Comparison of ENCODE assay signal across 8 cellular contexts in genomic region chr14:105489607-105490317, GRCh38. TPM values are rescaled to one million over a fixed set of nuclear protein-coding genes. Genes with fewer than 3 reads are reported as not detected.
DNase-seq lines count a peak whose midpoint lies in the region; ATAC-seq, FAIRE-seq and TF ChIP-seq lines count a peak whose summit lies in the region.

No MANE protein-coding gene starts in this region.

- H3K36me3 ChIP-seq in right atrium auricular region (no peaks in the 10 kb centered on the region), psoas muscle (ENCODE audit: insufficient read depth in 1 of 2, low read depth in 1 of 2) (no peaks in the 10 kb centered on the region)

- no peak for FAIRE-seq in urothelium cell line (lab: Jason Lieb, UNC)

- H3K4me3 ChIP-seq in right atrium auricular region (peak overlapping the region; percentile 50 to 69), psoas muscle (peak overlapping the region; percentile 75)

- H3K4me1 ChIP-seq in right atrium auricular region = peaks cover 0 to 67% of the 10 kb centered on the region in 2 donors
- H3K4me1 ChIP-seq in psoas muscle = peaks cover 6% of the 10 kb centered on the region

- intact Hi-C loops in psoas muscle (cut with DNase I) = loop anchor here (1.0 to 10.0 kb wide), 5 partner anchors 38 to 805 kb away; partner anchors contain the start of genes INF2 (in 1 of the 2) and TMEM121 (in 1 of the 2)

- peak overlapping the region; percentile 95 to 98 for H3K27ac ChIP-seq in right atrium auricular region
- peak overlapping the region; percentile 83 for H3K27ac ChIP-seq in psoas muscle

- peak overlapping the region; percentile 86 for H3K27ac Mint-ChIP-seq in T-helper 1 cell treated with Interleukin-12 subunit alpha and Interleukin-12 subunit beta and Interleukin-4 antibody, amounts not matched to agents 30 μg/mL and 1 μg/mL, for 36 hours

- no peaks in the 10 kb centered on the region for H3K27me3 Mint-ChIP-seq in T-helper 1 cell treated with Interleukin-12 subunit alpha and Interleukin-12 subunit beta and Interleukin-4 antibody, amounts not matched to agents 30 μg/mL and 1 μg/mL, for 36 hours (ENCODE audit: low read depth)

- H3K9me3 ChIP-seq in right atrium auricular region = no peaks in the 10 kb centered on the region
- no peaks in the 10 kb centered on the region for H3K9me3 ChIP-seq in psoas muscle

- H3K9me3 Mint-ChIP-seq in T-helper 1 cell treated with Interleukin-12 subunit alpha and Interleukin-12 subunit beta and Interleukin-4 antibody, amounts not matched to agents 30 μg/mL and 1 μg/mL, for 36 hours = no peaks in the 10 kb centered on the region

- H3K4me3 Mint-ChIP-seq in T-helper 1 cell treated with Interleukin-12 subunit alpha and Interleukin-12 subunit beta and Interleukin-4 antibody, amounts not matched to agents 30 μg/mL and 1 μg/mL, for 36 hours = peak overlapping the region; percentile 75

- ATAC-seq in psoas muscle = peak in 3 of 4 donors; percentile 26 to 50 (median 27)
- ATAC-seq in HG03432 (IDR thresholded peaks at IDR 0.05; ENCODE audit: unreplicated experiment) = no peak

- in situ Hi-C loops in GM13976 (cut with MboI; ENCODE audit: low sequenced_read_pairs, unreplicated experiment) = loop anchor here (10.0 kb wide), 1 partner anchor 115 kb away; no protein-coding TSS in a partner anchor

- TF ChIP-seq CTCF in GM13976 (IDR thresholded peaks at IDR 0.05; ENCODE audit: borderline replicate concordance, control extremely low read depth, extremely low read depth, insufficient read depth, missing control alignments) = peak; percentile 65
- peak; percentile 47 to 74 for TF ChIP-seq CTCF in right atrium auricular region (IDR thresholded peaks at IDR 0.05)
- peak; percentile 53 for TF ChIP-seq CTCF in psoas muscle (IDR thresholded peaks at IDR 0.05)

- 2% methylated on average over 27 to 43 of the region's 45 CpGs for WGBS in psoas muscle, 3 donors

- peaks cover 9% of the 10 kb centered on the region for H3K4me1 Mint-ChIP-seq in T-helper 1 cell treated with Interleukin-12 subunit alpha and Interleukin-12 subunit beta and Interleukin-4 antibody, amounts not matched to agents 30 μg/mL and 1 μg/mL, for 36 hours (ENCODE audit: low read depth)

- no peaks in the 10 kb centered on the region for H3K36me3 Mint-ChIP-seq in T-helper 1 cell treated with Interleukin-12 subunit alpha and Interleukin-12 subunit beta and Interleukin-4 antibody, amounts not matched to agents 30 μg/mL and 1 μg/mL, for 36 hours (ENCODE audit: low read depth)

- DNase-seq in GM13976 (ENCODE audit: low spot score) (peak; percentile 84), NCI-H187 (lab: John Stamatoyannopoulos, UW) (peak; percentile 69 to 79), amniotic epithelial cell (ENCODE audit: low read depth) (peak; percentile 79), right atrium auricular region (ENCODE audit: low spot score) (peak; percentile 89), psoas muscle (peak; percentile 82 to 89), urothelium cell line (ENCODE audit: low spot score) (peak; percentile 76)

- H3K27me3 ChIP-seq in right atrium auricular region (no peaks in the 10 kb centered on the region), psoas muscle (ENCODE audit: insufficient read depth in 3 of 3, low read length in 2 of 3) (peaks cover 0 to 22% (median 0%) of the 10 kb centered on the region in 3 donors)

RNA-seq across cellular contexts. Expression of gene TEDC1, which starts 1.3 kb away (rescaled TPM):
- total RNA-seq in right atrium auricular region = 1 to 10 TPM; 3.5 to 3.9 TPM
- 1 to 10 TPM in 3 of 4 donors, under 1 TPM in 1; 0.95 to 2.0 (median 1.2) TPM for total RNA-seq in psoas muscle
- 1 to 10 TPM; 1.9 to 5.2 (median 2.3) TPM for polyA plus RNA-seq in psoas muscle

RNA-seq across cellular contexts. Expression of gene CRIP1, which starts 3.1 kb away (rescaled TPM):
- 10 to 100 TPM; 42.9 to 79.2 TPM for total RNA-seq in right atrium auricular region
- total RNA-seq in psoas muscle = 10 to 100 TPM; 11.5 to 24.9 (median 14.2) TPM
- 10 to 100 TPM; 17.5 to 27.2 (median 20.6) TPM for polyA plus RNA-seq in psoas muscle

RNA-seq across cellular contexts. Expression of gene CRIP2, which starts 15.1 kb away (rescaled TPM):
- total RNA-seq in right atrium auricular region (1,000 to 10,000 TPM in 1 of 2 donors, 100 to 1,000 TPM in 1; 831 to 1,272 TPM), psoas muscle (10 to 100 TPM; 23.1 to 46.5 (median 30.2) TPM)
- 10 to 100 TPM; 28.5 to 71.8 (median 47.3) TPM for polyA plus RNA-seq in psoas muscle

RNA-seq across cellular contexts. Expression of gene TMEM121, which starts 36.6 kb away (rescaled TPM):
- total RNA-seq in right atrium auricular region (1 to 10 TPM; 3.4 to 5.8 TPM), psoas muscle (under 1 TPM; 0.23 to 0.60 (median 0.39) TPM)
- polyA plus RNA-seq in psoas muscle = under 1 TPM; 0.08 to 0.60 (median 0.17) TPM

Comparison
In these comparisons a context has a peak if more than half of its experiments do, and no peak if none do; other contexts are left out.
1. RNA of gene CRIP2, which starts 15.1 kb away (total RNA-seq): 831 to 1,272 TPM in right atrium auricular region; 23.1 to 46.5 TPM in psoas muscle; every median in the first group is over 10 times any median in the second.
2. Peak in every context shown above with its lines, with median percentiles within 50 percentile points of each other: DNase-seq and CTCF ChIP-seq.